ENCODE assay signal across 11 cellular contexts in genomic region chr5:144315026-144315425, GRCh38.
DNase-seq lines count a peak whose midpoint lies in the region; ATAC-seq lines count a peak whose summit lies in the region.
"Had no signal": no experiment of that assay in that cellular context is flagged by ENCODE, and none has a peak within 500 bp of the region (broad histone marks: within the 10 kb centered on the region; RNA-seq: fewer than 3 reads in every experiment).

No MANE protein-coding gene starts in this region.

- DNase-seq in NCI-H2029 treated with DMSO at 0.1 percent for 48 hours (lab: John Stamatoyannopoulos, UW): peak; percentile 68
- no peak for DNase-seq in NCI-H2029 (lab: John Stamatoyannopoulos, UW)
- DNase-seq in NCI-H748 treated with DMSO at 0.1 percent for 48 hours (lab: John Stamatoyannopoulos, UW): peak; percentile 45
- no peak for DNase-seq in left lobe of liver (ENCODE audit: low spot score)
- DNase-seq in DMS79 (lab: John Stamatoyannopoulos, UW): no peak
- DNase-seq: Calu3; CD8-positive, alpha-beta T cell; GDM1; GM23248 had no signal

- ATAC-seq in left lobe of liver: peak; percentile 43
- ATAC-seq in GM19351 (IDR thresholded peaks at IDR 0.05; ENCODE audit: unreplicated experiment): no peak
- ATAC-seq in GM19455 (IDR thresholded peaks at IDR 0.05; ENCODE audit: unreplicated experiment): no peak
- ATAC-seq: CD8-positive, alpha-beta T cell had no signal

Comparison
In these comparisons a context has a peak if more than half of its experiments do, and no peak if none do; other contexts are left out.
1. DNase-seq: peak in NCI-H2029 treated with DMSO at 0.1 percent for 48 hours (single experiment) and NCI-H748 treated with DMSO at 0.1 percent for 48 hours (single experiment); none in NCI-H2029 (single experiment), left lobe of liver (single experiment) and DMS79 (single experiment).